1 cellular context compared by ENCODE assay signal in genomic region chr15:82749951-82750830, GRCh38.
TF ChIP-seq lines count a peak whose summit lies in the region.

No MANE protein-coding gene starts in this region.

TF ChIP-seq in GM12878, 131 proteins besides CTCF, POLR2A, EP300 and RAD21 (continued from another document):
- peak; percentile 50; the same call in 1 of the 2 replicates for TF ChIP-seq PAX5 (IDR thresholded peaks at IDR 0.05; ENCODE audit: borderline replicate concordance, low read depth, low read length)
- no peak for TF ChIP-seq RCOR1 (conservative IDR thresholded peaks at IDR 0.05; ENCODE audit: low read depth, low read length)
- no peak for TF ChIP-seq CBX3 (IDR thresholded peaks at IDR 0.05; ENCODE audit: borderline replicate concordance, low read depth)
- no peak for TF ChIP-seq ZBED1 (IDR thresholded peaks at IDR 0.05; ENCODE audit: borderline replicate concordance)
- no peak for TF ChIP-seq HDAC2 (IDR thresholded peaks at IDR 0.05)
- TF ChIP-seq NR2F1 (conservative IDR thresholded peaks at IDR 0.05), result no peak
- no peak for TF ChIP-seq ZNF217 (IDR thresholded peaks at IDR 0.05)
- TF ChIP-seq KLF5 (IDR thresholded peaks at IDR 0.05; ENCODE audit: partially characterized antibody), result peak; percentile 30
- no peak for TF ChIP-seq SKIL (IDR thresholded peaks at IDR 0.05; ENCODE audit: low read depth, poor library complexity, severe bottlenecking)
- no peak for TF ChIP-seq ATF3 (IDR thresholded peaks at IDR 0.05; ENCODE audit: borderline replicate concordance, extremely low read depth, low read depth, low read length)
- TF ChIP-seq ATF7 (IDR thresholded peaks at IDR 0.05; ENCODE audit: low read depth), result peak; percentile 56
- TF ChIP-seq ELK1 (IDR thresholded peaks at IDR 0.05; ENCODE audit: low read depth, low read length), result no peak; the same call in 1 of the 2 replicates
- no peak for TF ChIP-seq BACH1 (IDR thresholded peaks at IDR 0.05; ENCODE audit: borderline replicate concordance)
- TF ChIP-seq SMAD5 (IDR thresholded peaks at IDR 0.05; ENCODE audit: low read depth), result peak; percentile 92
